ENCODE assay signal across 8 cellular contexts in the genomic region with DNA sequence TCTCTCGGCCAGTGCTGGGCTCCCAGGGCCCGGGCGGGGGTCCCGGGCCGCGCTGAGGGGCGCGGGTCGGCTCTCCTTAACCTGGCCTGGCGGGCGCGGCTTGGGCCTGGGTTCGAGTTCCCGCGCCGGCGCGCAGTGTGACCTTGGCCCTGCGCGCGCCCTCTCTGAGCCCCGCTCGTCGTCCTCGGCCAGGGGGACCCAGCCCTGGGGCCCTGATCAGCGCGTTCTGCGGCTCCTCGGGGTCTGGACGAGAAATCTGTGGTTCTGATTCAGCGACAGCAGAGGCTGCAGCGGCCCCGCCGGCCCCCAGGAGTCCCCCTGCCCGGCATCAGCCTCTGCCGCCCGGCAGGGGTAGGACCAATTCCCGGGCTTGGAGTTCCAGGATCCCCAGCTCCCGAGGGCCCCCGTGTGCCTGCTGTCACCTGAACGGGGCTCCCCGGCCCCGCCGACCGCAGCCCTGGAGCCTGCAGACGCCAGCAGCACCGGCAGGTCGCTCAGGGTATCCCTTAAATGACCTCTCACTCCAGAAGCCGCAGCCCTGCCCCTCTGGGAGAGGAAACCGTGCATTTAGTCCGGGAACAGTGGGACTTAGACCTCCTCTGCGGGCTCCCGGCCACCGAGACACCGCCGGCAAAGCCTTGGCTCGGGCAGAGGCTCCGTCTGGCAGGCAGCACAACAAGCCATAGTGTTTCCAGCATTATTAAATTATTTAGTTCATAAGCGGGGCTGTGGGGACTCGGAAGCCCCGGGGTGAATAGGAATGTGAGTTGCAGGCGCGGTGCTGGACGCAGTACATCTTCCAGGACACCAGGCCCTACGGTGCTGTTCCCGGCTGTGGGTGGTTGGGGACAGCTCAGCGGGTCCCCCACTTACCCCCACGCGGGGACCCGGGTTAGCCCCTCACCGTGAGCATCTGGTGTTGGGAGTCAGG. TPM values are rescaled to one million over a fixed set of nuclear protein-coding genes. Genes with fewer than 3 reads are reported as not detected.
DNase-seq lines count a peak whose midpoint lies in the region; ATAC-seq, FAIRE-seq and TF ChIP-seq lines count a peak whose summit lies in the region.

No MANE protein-coding gene starts in this region.

- H3K79me2 ChIP-seq in HepG2 (ENCODE audit: insufficient read depth, low read length) = peaks cover 32% of the 10 kb centered on the region

- TF ChIP-seq POLR2A in HepG2 (IDR thresholded peaks at IDR 0.05; ENCODE audit: insufficient read depth in 1 of 2, low read depth in 2 of 2, low read length in 2 of 2) = no peak

- peak overlapping the region; percentile 80 to 96 (median 82) for H3K4me3 ChIP-seq in HepG2 (replicated peaks in 1 of 3; ENCODE audit: insufficient read depth in 1 of 3, low read depth in 2 of 3, low read length in 3 of 3)

- H2AFZ ChIP-seq in HepG2 (ENCODE audit: low read length) = no peak overlapping the region

- intact Hi-C loops in HepG2 (cut with micrococcal nuclease; ENCODE audit: unreplicated experiment) = loop anchor here (1.0 kb wide), 1 partner anchor 27 kb away; no protein-coding TSS in a partner anchor

- H4K20me1 ChIP-seq in HepG2 (ENCODE audit: insufficient read depth, low read length) = peaks cover 8% of the 10 kb centered on the region; the same call in 1 of the 2 replicates

- TF ChIP-seq CTCF in VCaP (conservative IDR thresholded peaks at IDR 0.05) = no peak
- no peak for TF ChIP-seq CTCF in HepG2 (CRISPR knock-in tag; IDR thresholded peaks at IDR 0.05)

- no TSS peak for BruUV-seq in HepG2 (replicated peaks; lab: Mats Ljungman, UMichigan)

- TF ChIP-seq EP300 in HepG2 (IDR thresholded peaks at IDR 0.05; ENCODE audit: low read depth in 2 of 2, low read length in 2 of 2) = no peak
- TF ChIP-seq EP300 in HepG2 (CRISPR knock-in tag; IDR thresholded peaks at IDR 0.05; ENCODE audit: borderline replicate concordance) = no peak

- peak; percentile 15 for DNase-seq in activated gamma-delta T cell treated with Interleukin-2 at 50 U/mL for 16 hours
- no peak for DNase-seq in activated gamma-delta T cell (lab: John Stamatoyannopoulos, UW)
- DNase-seq in dermis blood vessel endothelial cell = peak; percentile 51
- DNase-seq in HepG2 (ENCODE audit: low spot score) = no peak
- DNase-seq in stimulated activated naive CD4-positive, alpha-beta T cell treated with Interleukin-2 at 50 U/mL for 16 hours (lab: John Stamatoyannopoulos, UW) = peak; percentile 29
- DNase-seq in putamen (ENCODE audit: low spot score) = no peak

- in situ Hi-C loops in HepG2 (cut with HindIII; ENCODE audit: extremely low pct_ligation_motif_present, low pct_unique_long_range_greater_than_20kb) = no loop called here

- CTCF ChIA-PET in HepG2 (lab: Yijun Ruan, JAX; ENCODE audit: low intra/inter-chr PET ratio, low total read pairs) = interaction anchor here (1.6 kb wide), 1 partner anchor 27 kb away, joined by 5 read pairs; no protein-coding TSS in a partner anchor

- peak overlapping the region; percentile 84 for H3K9ac ChIP-seq in HepG2 (ENCODE audit: insufficient read depth, low read depth, low read length)

- H3K9me3 ChIP-seq in HepG2 (ENCODE audit: low read length) = no peaks in the 10 kb centered on the region

- no peak for FAIRE-seq in HepG2 (lab: Jason Lieb, UNC)

- no peaks in the 10 kb centered on the region for H3K36me3 ChIP-seq in HepG2 (replicated peaks in 1 of 2; ENCODE audit: control insufficient read depth in 1 of 2, insufficient read depth in 2 of 2, low read length in 2 of 2)

- ATAC-seq in HG03460 (IDR thresholded peaks at IDR 0.05; ENCODE audit: unreplicated experiment) (peak; percentile 1), HepG2 (peak; percentile 59)

- H3K27ac ChIP-seq in VCaP = peak overlapping the region; percentile 78
- peak overlapping the region; percentile 58 for H3K27ac ChIP-seq in HepG2 (ENCODE audit: extremely low read length, insufficient read depth, low read length)

- H3K27me3 ChIP-seq in HepG2 (ENCODE audit: control insufficient read depth in 1 of 2, insufficient read depth in 2 of 2, low read length in 2 of 2) = no peaks in the 10 kb centered on the region

- no peak for TF ChIP-seq RAD21 in HepG2 (CRISPR knock-in tag; IDR thresholded peaks at IDR 0.05)

- H3K4me1 ChIP-seq in HepG2 (ENCODE audit: insufficient read depth, low read length) = peaks cover 52% of the 10 kb centered on the region

- POLR2A ChIA-PET in HepG2 (lab: Yijun Ruan, JAX) = interaction anchor here (0.6 to 2.7 kb wide), 8 partner anchors 9 to 293 kb away, joined by 3 to 23 read pairs (median 4); no protein-coding TSS in a partner anchor

- WGBS in HepG2 (ENCODE audit: low lambda C conversion rate) = 2% methylated on average over 19 of the region's 71 CpGs

- peak overlapping the region; percentile 81 for H3K4me2 ChIP-seq in HepG2 (ENCODE audit: low read depth, low read length)

TF ChIP-seq in HepG2, 621 proteins besides CTCF, POLR2A, EP300 and RAD21 (continues in another document):
- no peak for TF ChIP-seq HDAC2 (CRISPR knock-in tag; IDR thresholded peaks at IDR 0.05)
- TF ChIP-seq MXD4 (CRISPR knock-in tag; IDR thresholded peaks at IDR 0.05) = no peak
- no peak for TF ChIP-seq TBP (CRISPR knock-in tag; IDR thresholded peaks at IDR 0.05)
- peak; percentile 38; the same call in 1 of the 2 replicates for TF ChIP-seq NRL (CRISPR knock-in tag; IDR thresholded peaks at IDR 0.05; ENCODE audit: borderline replicate concordance)
- TF ChIP-seq, protein P1, sequence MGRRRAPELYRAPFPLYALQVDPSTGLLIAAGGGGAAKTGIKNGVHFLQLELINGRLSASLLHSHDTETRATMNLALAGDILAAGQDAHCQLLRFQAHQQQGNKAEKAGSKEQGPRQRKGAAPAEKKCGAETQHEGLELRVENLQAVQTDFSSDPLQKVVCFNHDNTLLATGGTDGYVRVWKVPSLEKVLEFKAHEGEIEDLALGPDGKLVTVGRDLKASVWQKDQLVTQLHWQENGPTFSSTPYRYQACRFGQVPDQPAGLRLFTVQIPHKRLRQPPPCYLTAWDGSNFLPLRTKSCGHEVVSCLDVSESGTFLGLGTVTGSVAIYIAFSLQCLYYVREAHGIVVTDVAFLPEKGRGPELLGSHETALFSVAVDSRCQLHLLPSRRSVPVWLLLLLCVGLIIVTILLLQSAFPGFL (CRISPR knock-in tag; IDR thresholded peaks at IDR 0.05) = no peak
- no peak for TF ChIP-seq EEA1 (CRISPR knock-in tag; IDR thresholded peaks at IDR 0.05; ENCODE audit: borderline replicate concordance)

RNA-seq across cellular contexts. Expression of a gene that starts 0.6 kb away (rescaled TPM):
- total RNA-seq in dermis blood vessel endothelial cell (6.8 and 21.5 TPM in 2 replicates), HepG2 (2016; rRNA removed; fragmentation: Illumina TruSeq; extraction: Trizol) (3.7 and 6.4 TPM in 2 replicates)
- total RNA-seq in HepG2 (2016; cell fraction: cytosol; rRNA removed; fragmentation: Illumina TruSeq; extraction: Trizol; ENCODE audit: low read depth) = 1.4 and 1.5 TPM in 2 replicates
- total RNA-seq in HepG2 (2016; cell fraction: insoluble cytoplasmic fraction; rRNA removed; fragmentation: Illumina TruSeq; extraction: Trizol) = 3.5 and 6.3 TPM in 2 replicates
- total RNA-seq in HepG2 (2016; cell fraction: membrane; rRNA removed; fragmentation: Illumina TruSeq; extraction: Trizol) = 3.9 and 4.8 TPM in 2 replicates
- total RNA-seq in HepG2 (2016; cell fraction: nucleus; rRNA removed; fragmentation: Illumina TruSeq; extraction: Trizol) = 5.8 and 6.9 TPM in 2 replicates
- 15.8 and 17.0 TPM in 2 replicates for polyA plus RNA-seq in HepG2 (2011; rRNA removed)
- polyA plus RNA-seq in HepG2 (2011; cell fraction: cytosol; rRNA removed) = 14.4 and 28.9 TPM in 2 replicates
- polyA plus RNA-seq in HepG2 (2011; cell fraction: nucleus; rRNA removed) = 16.3 and 21.2 TPM in 2 replicates
- polyA plus RNA-seq in HepG2 (2012) = 8.1 and 11.8 TPM in 2 replicates
- 3.3 and 4.7 TPM in 2 replicates for polyA plus RNA-seq in HepG2 (2016; cell fraction: cytosol; fragmentation: Illumina TruSeq; extraction: Trizol; ENCODE audit: low read depth)
- 5.7 and 8.1 TPM in 2 replicates for polyA plus RNA-seq in HepG2 (2016; cell fraction: insoluble cytoplasmic fraction; fragmentation: Illumina TruSeq; extraction: Trizol; ENCODE audit: low read depth)
- 5.6 and 6.2 TPM in 2 replicates for polyA plus RNA-seq in HepG2 (2016; cell fraction: membrane; fragmentation: Illumina TruSeq; extraction: Trizol; ENCODE audit: low read depth)
- polyA plus RNA-seq in HepG2 (2016; cell fraction: nucleus; fragmentation: Illumina TruSeq; extraction: Trizol; ENCODE audit: insufficient read depth, low read depth) = 21.2 and 23.6 TPM in 2 replicates
- 12.0 and 35.8 TPM in 2 replicates for polyA minus RNA-seq in HepG2 (2011; rRNA and poly(A)+ RNA removed; ENCODE audit: low replicate concordance)
- 12.9 and 20.5 TPM in 2 replicates for polyA minus RNA-seq in HepG2 (2011; cell fraction: cytosol; rRNA and poly(A)+ RNA removed)
- 5.7 TPM in 2 replicates for polyA minus RNA-seq in HepG2 (2011; cell fraction: nucleus; rRNA and poly(A)+ RNA removed)

RNA-seq across cellular contexts. Expression of a gene that starts 49.4 kb away (rescaled TPM):
- total RNA-seq in dermis blood vessel endothelial cell (250 and 320 TPM in 2 replicates), HepG2 (2016; rRNA removed; fragmentation: Illumina TruSeq; extraction: Trizol) (241 and 244 TPM in 2 replicates)
- total RNA-seq in HepG2 (2016; cell fraction: cytosol; rRNA removed; fragmentation: Illumina TruSeq; extraction: Trizol; ENCODE audit: low read depth) = 49.6 and 52.0 TPM in 2 replicates
- 219 and 236 TPM in 2 replicates for total RNA-seq in HepG2 (2016; cell fraction: insoluble cytoplasmic fraction; rRNA removed; fragmentation: Illumina TruSeq; extraction: Trizol)
- 63.0 and 67.9 TPM in 2 replicates for total RNA-seq in HepG2 (2016; cell fraction: membrane; rRNA removed; fragmentation: Illumina TruSeq; extraction: Trizol)
- 134 and 151 TPM in 2 replicates for total RNA-seq in HepG2 (2016; cell fraction: nucleus; rRNA removed; fragmentation: Illumina TruSeq; extraction: Trizol)
- polyA plus RNA-seq in HepG2 (2011; rRNA removed) = 91.2 and 92.2 TPM in 2 replicates
- polyA plus RNA-seq in HepG2 (2011; cell fraction: cytosol; rRNA removed) = 70.3 and 78.7 TPM in 2 replicates
- polyA plus RNA-seq in HepG2 (2011; cell fraction: nucleus; rRNA removed) = 243 and 250 TPM in 2 replicates
- polyA plus RNA-seq in HepG2 (2012) = 151 and 176 TPM in 2 replicates
- 11.2 and 14.3 TPM in 2 replicates for polyA plus RNA-seq in HepG2 (2016; cell fraction: cytosol; fragmentation: Illumina TruSeq; extraction: Trizol; ENCODE audit: low read depth)
- polyA plus RNA-seq in HepG2 (2016; cell fraction: insoluble cytoplasmic fraction; fragmentation: Illumina TruSeq; extraction: Trizol; ENCODE audit: low read depth) = 177 and 198 TPM in 2 replicates
- polyA plus RNA-seq in HepG2 (2016; cell fraction: membrane; fragmentation: Illumina TruSeq; extraction: Trizol; ENCODE audit: low read depth) = 27.4 and 32.0 TPM in 2 replicates
- polyA plus RNA-seq in HepG2 (2016; cell fraction: nucleus; fragmentation: Illumina TruSeq; extraction: Trizol; ENCODE audit: insufficient read depth, low read depth) = 244 and 264 TPM in 2 replicates
- polyA minus RNA-seq in HepG2 (2011; rRNA and poly(A)+ RNA removed; ENCODE audit: low replicate concordance) = 152 and 244 TPM in 2 replicates
- polyA minus RNA-seq in HepG2 (2011; cell fraction: cytosol; rRNA and poly(A)+ RNA removed) = 100 and 101 TPM in 2 replicates
- polyA minus RNA-seq in HepG2 (2011; cell fraction: nucleus; rRNA and poly(A)+ RNA removed) = 124 and 130 TPM in 2 replicates

Comparison
In these comparisons a context has a peak if more than half of its experiments do, and no peak if none do; other contexts are left out.
1. DNase-seq: peak in activated gamma-delta T cell treated with Interleukin-2 at 50 U/mL for 16 hours (single experiment), dermis blood vessel endothelial cell (single experiment) and stimulated activated naive CD4-positive, alpha-beta T cell treated with Interleukin-2 at 50 U/mL for 16 hours (single experiment); none in activated gamma-delta T cell (single experiment), HepG2 (single experiment) and putamen (single experiment).